In genomic region chr16:18801197-18801972, GRCh38 we compare ENCODE assay signal across 1 cellular context.
TF ChIP-seq lines count a peak whose summit lies in the region.

ARL6IP1 (minus strand) TSS chr16:18801549; CDS start chr16:18801466, 83 bp downstream.

TF ChIP-seq in HEK293, 187 proteins besides CTCF, POLR2A, EP300 and RAD21 (continued from another document and continues in another):
- peak; percentile 29 for TF ChIP-seq ZNF654 (tag by site-specific recombination; IDR thresholded peaks at IDR 0.05; ENCODE audit: low read depth)
- TF ChIP-seq ZFP37 (tag by site-specific recombination; IDR thresholded peaks at IDR 0.05): 0 out of 2 replicates have a peak, but pooled peaks have one; percentile 20
- TF ChIP-seq ZNF518A (tag by site-specific recombination; conservative IDR thresholded peaks at IDR 0.05; ENCODE audit: low read depth): 0 out of 2 replicates have a peak, but pooled peaks have one; percentile 47
- peak; percentile 97 for TF ChIP-seq SP3 (tag by site-specific recombination; IDR thresholded peaks at IDR 0.05)
- TF ChIP-seq, protein P1, sequence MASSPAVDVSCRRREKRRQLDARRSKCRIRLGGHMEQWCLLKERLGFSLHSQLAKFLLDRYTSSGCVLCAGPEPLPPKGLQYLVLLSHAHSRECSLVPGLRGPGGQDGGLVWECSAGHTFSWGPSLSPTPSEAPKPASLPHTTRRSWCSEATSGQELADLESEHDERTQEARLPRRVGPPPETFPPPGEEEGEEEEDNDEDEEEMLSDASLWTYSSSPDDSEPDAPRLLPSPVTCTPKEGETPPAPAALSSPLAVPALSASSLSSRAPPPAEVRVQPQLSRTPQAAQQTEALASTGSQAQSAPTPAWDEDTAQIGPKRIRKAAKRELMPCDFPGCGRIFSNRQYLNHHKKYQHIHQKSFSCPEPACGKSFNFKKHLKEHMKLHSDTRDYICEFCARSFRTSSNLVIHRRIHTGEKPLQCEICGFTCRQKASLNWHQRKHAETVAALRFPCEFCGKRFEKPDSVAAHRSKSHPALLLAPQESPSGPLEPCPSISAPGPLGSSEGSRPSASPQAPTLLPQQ (tag by site-specific recombination; IDR thresholded peaks at IDR 0.05): peak; percentile 70
- peak; percentile 44; the same call in 1 of the 2 replicates for TF ChIP-seq HOXD13 (CRISPR knock-in tag; IDR thresholded peaks at IDR 0.05; ENCODE audit: borderline replicate concordance)
- no peak for TF ChIP-seq ZSCAN16 (tag by site-specific recombination; IDR thresholded peaks at IDR 0.05)
- TF ChIP-seq ZFP41 (tag by site-specific recombination; IDR thresholded peaks at IDR 0.05; ENCODE audit: borderline replicate concordance): peak; percentile 83; the same call in 1 of the 2 replicates
- TF ChIP-seq, protein P2, sequence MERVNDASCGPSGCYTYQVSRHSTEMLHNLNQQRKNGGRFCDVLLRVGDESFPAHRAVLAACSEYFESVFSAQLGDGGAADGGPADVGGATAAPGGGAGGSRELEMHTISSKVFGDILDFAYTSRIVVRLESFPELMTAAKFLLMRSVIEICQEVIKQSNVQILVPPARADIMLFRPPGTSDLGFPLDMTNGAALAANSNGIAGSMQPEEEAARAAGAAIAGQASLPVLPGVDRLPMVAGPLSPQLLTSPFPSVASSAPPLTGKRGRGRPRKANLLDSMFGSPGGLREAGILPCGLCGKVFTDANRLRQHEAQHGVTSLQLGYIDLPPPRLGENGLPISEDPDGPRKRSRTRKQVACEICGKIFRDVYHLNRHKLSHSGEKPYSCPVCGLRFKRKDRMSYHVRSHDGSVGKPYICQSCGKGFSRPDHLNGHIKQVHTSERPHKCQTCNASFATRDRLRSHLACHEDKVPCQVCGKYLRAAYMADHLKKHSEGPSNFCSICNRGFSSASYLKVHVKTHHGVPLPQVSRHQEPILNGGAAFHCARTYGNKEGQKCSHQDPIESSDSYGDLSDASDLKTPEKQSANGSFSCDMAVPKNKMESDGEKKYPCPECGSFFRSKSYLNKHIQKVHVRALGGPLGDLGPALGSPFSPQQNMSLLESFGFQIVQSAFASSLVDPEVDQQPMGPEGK (tag by site-specific recombination; IDR thresholded peaks at IDR 0.05): peak; percentile 57
- TF ChIP-seq MEIS1 (CRISPR knock-in tag; IDR thresholded peaks at IDR 0.05; ENCODE audit: borderline replicate concordance): no peak
- no peak for TF ChIP-seq ATF2 (tag by site-specific recombination; IDR thresholded peaks at IDR 0.05; ENCODE audit: low read depth)
- no peak for TF ChIP-seq ZNF223 (tag by site-specific recombination; IDR thresholded peaks at IDR 0.05)
- TF ChIP-seq SP2 (tag by site-specific recombination; IDR thresholded peaks at IDR 0.05): peak; percentile 99
- TF ChIP-seq KLF10 (tag by site-specific recombination; IDR thresholded peaks at IDR 0.05): peak; percentile 97
- TF ChIP-seq INSM2 (tag by site-specific recombination; IDR thresholded peaks at IDR 0.05): peak; percentile 22; the same call in 1 of the 2 replicates
- TF ChIP-seq ZSCAN5A (tag by site-specific recombination; IDR thresholded peaks at IDR 0.05): peak; percentile 87
- TF ChIP-seq, protein P3, sequence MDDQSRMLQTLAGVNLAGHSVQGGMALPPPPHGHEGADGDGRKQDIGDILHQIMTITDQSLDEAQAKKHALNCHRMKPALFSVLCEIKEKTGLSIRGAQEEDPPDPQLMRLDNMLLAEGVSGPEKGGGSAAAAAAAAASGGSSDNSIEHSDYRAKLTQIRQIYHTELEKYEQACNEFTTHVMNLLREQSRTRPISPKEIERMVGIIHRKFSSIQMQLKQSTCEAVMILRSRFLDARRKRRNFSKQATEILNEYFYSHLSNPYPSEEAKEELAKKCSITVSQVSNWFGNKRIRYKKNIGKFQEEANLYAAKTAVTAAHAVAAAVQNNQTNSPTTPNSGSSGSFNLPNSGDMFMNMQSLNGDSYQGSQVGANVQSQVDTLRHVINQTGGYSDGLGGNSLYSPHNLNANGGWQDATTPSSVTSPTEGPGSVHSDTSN (CRISPR knock-in tag; IDR thresholded peaks at IDR 0.05): 0 out of 2 replicates have a peak, but pooled peaks have one; percentile 48
- peak; percentile 67 for TF ChIP-seq ZFP69B (tag by site-specific recombination; IDR thresholded peaks at IDR 0.05)
- no peak for TF ChIP-seq ZNF248 (tag by site-specific recombination; IDR thresholded peaks at IDR 0.05)
- TF ChIP-seq ZNF354C (tag by site-specific recombination; IDR thresholded peaks at IDR 0.05; ENCODE audit: borderline replicate concordance, low read depth): no peak
- TF ChIP-seq ZNF660 (tag by site-specific recombination; IDR thresholded peaks at IDR 0.05): peak; percentile 93
- peak; percentile 75; the same call in 1 of the 2 replicates for TF ChIP-seq ZNF837 (tag by site-specific recombination; IDR thresholded peaks at IDR 0.05)
- TF ChIP-seq ZBTB7A (tag by site-specific recombination; IDR thresholded peaks at IDR 0.05; ENCODE audit: low read depth): peak; percentile 86
- 0 out of 2 replicates have a peak, but pooled peaks have one; percentile 70 for TF ChIP-seq ZNF747 (tag by site-specific recombination; IDR thresholded peaks at IDR 0.05)
- TF ChIP-seq EGR2 (tag by site-specific recombination; IDR thresholded peaks at IDR 0.05; ENCODE audit: low read depth): peak; percentile 68
- TF ChIP-seq TCF7L2 (IDR thresholded peaks at IDR 0.05; ENCODE audit: borderline replicate concordance, low read depth, low read length): no peak
- TF ChIP-seq, protein P4, sequence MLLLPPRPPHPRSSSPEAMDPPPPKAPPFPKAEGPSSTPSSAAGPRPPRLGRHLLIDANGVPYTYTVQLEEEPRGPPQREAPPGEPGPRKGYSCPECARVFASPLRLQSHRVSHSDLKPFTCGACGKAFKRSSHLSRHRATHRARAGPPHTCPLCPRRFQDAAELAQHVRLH (tag by site-specific recombination; IDR thresholded peaks at IDR 0.05): peak; percentile 76; the same call in 1 of the 2 replicates
- TF ChIP-seq ZBTB8A (tag by site-specific recombination; IDR thresholded peaks at IDR 0.05): peak; percentile 61; the same call in 1 of the 2 replicates
- TF ChIP-seq KLF7 (tag by site-specific recombination; IDR thresholded peaks at IDR 0.05; ENCODE audit: borderline replicate concordance): peak; percentile 94
- TF ChIP-seq, protein P5, sequence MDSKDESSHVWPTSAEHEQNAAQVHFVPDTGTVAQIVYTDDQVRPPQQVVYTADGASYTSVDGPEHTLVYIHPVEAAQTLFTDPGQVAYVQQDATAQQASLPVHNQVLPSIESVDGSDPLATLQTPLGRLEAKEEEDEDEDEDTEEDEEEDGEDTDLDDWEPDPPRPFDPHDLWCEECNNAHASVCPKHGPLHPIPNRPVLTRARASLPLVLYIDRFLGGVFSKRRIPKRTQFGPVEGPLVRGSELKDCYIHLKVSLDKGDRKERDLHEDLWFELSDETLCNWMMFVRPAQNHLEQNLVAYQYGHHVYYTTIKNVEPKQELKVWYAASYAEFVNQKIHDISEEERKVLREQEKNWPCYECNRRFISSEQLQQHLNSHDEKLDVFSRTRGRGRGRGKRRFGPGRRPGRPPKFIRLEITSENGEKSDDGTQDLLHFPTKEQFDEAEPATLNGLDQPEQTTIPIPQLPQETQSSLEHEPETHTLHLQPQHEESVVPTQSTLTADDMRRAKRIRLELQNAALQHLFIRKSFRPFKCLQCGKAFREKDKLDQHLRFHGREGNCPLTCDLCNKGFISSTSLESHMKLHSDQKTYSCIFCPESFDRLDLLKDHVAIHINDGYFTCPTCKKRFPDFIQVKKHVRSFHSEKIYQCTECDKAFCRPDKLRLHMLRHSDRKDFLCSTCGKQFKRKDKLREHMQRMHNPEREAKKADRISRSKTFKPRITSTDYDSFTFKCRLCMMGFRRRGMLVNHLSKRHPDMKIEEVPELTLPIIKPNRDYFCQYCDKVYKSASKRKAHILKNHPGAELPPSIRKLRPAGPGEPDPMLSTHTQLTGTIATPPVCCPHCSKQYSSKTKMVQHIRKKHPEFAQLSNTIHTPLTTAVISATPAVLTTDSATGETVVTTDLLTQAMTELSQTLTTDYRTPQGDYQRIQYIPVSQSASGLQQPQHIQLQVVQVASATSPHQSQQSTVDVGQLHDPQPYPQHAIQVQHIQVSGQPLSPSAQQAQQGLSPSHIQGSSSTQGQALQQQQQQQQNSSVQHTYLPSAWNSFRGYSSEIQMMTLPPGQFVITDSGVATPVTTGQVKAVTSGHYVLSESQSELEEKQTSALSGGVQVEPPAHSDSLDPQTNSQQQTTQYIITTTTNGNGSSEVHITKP (tag by site-specific recombination; IDR thresholded peaks at IDR 0.05): peak; percentile 82
- TF ChIP-seq WT1 (tag by site-specific recombination; IDR thresholded peaks at IDR 0.05): peak; percentile 28; the same call in 1 of the 2 replicates
- peak; percentile 34 for TF ChIP-seq ZNF623 (tag by site-specific recombination; IDR thresholded peaks at IDR 0.05)
